9 cellular contexts compared by ENCODE assay signal in the genomic region with DNA sequence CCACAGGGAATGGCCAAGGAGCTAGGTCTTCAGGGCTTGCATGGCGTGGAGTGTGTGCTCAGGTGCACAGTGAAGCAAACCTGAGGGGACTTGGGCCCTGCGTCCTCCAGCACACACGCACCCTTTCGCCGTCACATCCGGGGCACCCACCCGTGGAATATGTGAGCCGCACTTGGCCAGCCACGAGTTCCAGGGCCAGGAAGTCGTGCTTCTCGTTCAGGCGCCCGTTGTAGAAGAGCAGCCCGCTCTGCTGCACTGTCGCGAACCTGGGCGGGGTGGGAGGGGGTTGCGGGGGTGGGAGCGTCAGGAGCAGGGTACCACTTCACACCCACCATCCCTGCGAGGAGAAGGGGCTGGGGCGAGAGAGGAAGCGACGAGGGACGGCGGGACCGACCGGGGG. TPM values are rescaled to one million over a fixed set of nuclear protein-coding genes. Genes with fewer than 3 reads are reported as not detected.
DNase-seq lines count a peak whose midpoint lies in the region; ATAC-seq, FAIRE-seq and TF ChIP-seq lines count a peak whose summit lies in the region.
"Had no signal": no experiment of that assay in that cellular context is flagged by ENCODE, and none has a peak within 500 bp of the region (broad histone marks: within the 10 kb centered on the region; RNA-seq: fewer than 3 reads in every experiment).

No MANE protein-coding gene starts in this region.

- no peaks in the 10 kb centered on the region for H3K27me3 ChIP-seq in GM06990 (replicated peaks; ENCODE audit: control insufficient read depth, insufficient read depth, low read length)

- DNase-seq in GM06990 (ENCODE audit: extremely low read depth, insufficient read length) (peak; percentile 45), fibroblast of mammary gland (ENCODE audit: low read depth) (no peak), kidney (no peak), DMS114 treated with DMSO at 0.1 percent for 48 hours (lab: John Stamatoyannopoulos, UW; ENCODE audit: unreplicated experiment) (no peak)
- DNase-seq in activated CD8-positive, alpha-beta T cell treated with anti-CD3 and anti-CD28 coated beads for 36 hours, result peak; percentile 86
- DNase-seq in stimulated activated CD4-positive, alpha-beta T cell treated with anti-CD3 and anti-CD28 coated beads, Interleukin-12 subunit alpha, Interleukin-12 subunit beta, amount 100 ng/mL, for 48 hours (ENCODE audit: low read depth in 2 of 3, low spot score in 1 of 3), result peak in 2 of 3 donors; percentile 42 to 46

- intact Hi-C loops in activated CD8-positive, alpha-beta T cell treated with anti-CD3 and anti-CD28 coated beads for 36 hours (cut with micrococcal nuclease), result no loop called here
- intact Hi-C loops in kidney (cut with DNase I), result no loop called here

- CTCF ChIA-PET in activated CD8-positive, alpha-beta T cell treated with anti-CD3 and anti-CD28 coated beads for 36 hours (lab: Charles Lee), result interaction anchor here (1.4 to 4.2 kb wide), 3 partner anchors 21 to 220 kb away, joined by 3 to 22 read pairs (median 5); a partner anchor contains a TSS

- peaks cover 21% of the 10 kb centered on the region for H3K36me3 Mint-ChIP-seq in activated CD8-positive, alpha-beta T cell treated with anti-CD3 and anti-CD28 coated beads for 36 hours (ENCODE audit: low read depth)

- no peak for FAIRE-seq in kidney (lab: Jason Lieb, UNC)
- FAIRE-seq: TTC549 had no signal

- H3K9me3 ChIP-seq in kidney (ENCODE audit: control insufficient read depth in 1 of 2, low read length in 2 of 2), result no peaks in the 10 kb centered on the region

- H3K9ac ChIP-seq in kidney (ENCODE audit: low read length in 2 of 2), result no peak overlapping the region

- peaks cover 0 to 8% of the 10 kb centered on the region in 2 donors for H3K4me1 ChIP-seq in kidney (ENCODE audit: control insufficient read depth in 1 of 2, insufficient read depth in 1 of 2, low read depth in 1 of 2, low read length in 2 of 2)

- no peaks in the 10 kb centered on the region for H3K9me3 Mint-ChIP-seq in activated CD8-positive, alpha-beta T cell treated with anti-CD3 and anti-CD28 coated beads for 36 hours

- peak overlapping the region; percentile 93 for H3K27ac Mint-ChIP-seq in activated CD8-positive, alpha-beta T cell treated with anti-CD3 and anti-CD28 coated beads for 36 hours

- H3K4me1 Mint-ChIP-seq in activated CD8-positive, alpha-beta T cell treated with anti-CD3 and anti-CD28 coated beads for 36 hours (ENCODE audit: low read depth), result peaks cover 14% of the 10 kb centered on the region

- peaks cover 9% of the 10 kb centered on the region for H3K27me3 Mint-ChIP-seq in activated CD8-positive, alpha-beta T cell treated with anti-CD3 and anti-CD28 coated beads for 36 hours

- H3K36me3 ChIP-seq in GM06990 (ENCODE audit: control insufficient read depth, insufficient read depth, low read length), result no peaks in the 10 kb centered on the region
- H3K36me3 ChIP-seq in kidney (ENCODE audit: control insufficient read depth in 1 of 2, insufficient read depth in 2 of 2, low read length in 2 of 2), result no peaks in the 10 kb centered on the region

- POLR2A ChIA-PET in activated CD8-positive, alpha-beta T cell treated with anti-CD3 and anti-CD28 coated beads for 36 hours (lab: Charles Lee), result interaction anchor here (0.7 to 3.4 kb wide), 5 partner anchors 8 to 764 kb away, joined by 3 to 25 read pairs (median 5); a partner anchor contains a TSS

- ATAC-seq in activated CD8-positive, alpha-beta T cell treated with anti-CD3 and anti-CD28 coated beads for 36 hours, result peak; percentile 55
- no peak for ATAC-seq in HG03342 (IDR thresholded peaks at IDR 0.05; ENCODE audit: unreplicated experiment)
- ATAC-seq in GM18502 (IDR thresholded peaks at IDR 0.05; ENCODE audit: poor library complexity, unreplicated experiment), result no peak

- peak overlapping the region; percentile 75 for H3K4me3 Mint-ChIP-seq in activated CD8-positive, alpha-beta T cell treated with anti-CD3 and anti-CD28 coated beads for 36 hours

- H3K27ac ChIP-seq in kidney (ENCODE audit: low read depth in 2 of 2, low read length in 2 of 2), result no peak overlapping the region

- TF ChIP-seq CTCF in GM06990 (IDR thresholded peaks at IDR 0.05; ENCODE audit: insufficient read depth, low read length, poor library complexity, severe bottlenecking) (no peak), fibroblast of mammary gland (conservative IDR thresholded peaks at IDR 0.05; ENCODE audit: control insufficient read depth, insufficient read depth, low read depth, low read length) (no peak), kidney (IDR thresholded peaks at IDR 0.05; ENCODE audit: borderline replicate concordance, extremely low read depth, insufficient read depth) (no peak)
- TF ChIP-seq CTCF in activated CD8-positive, alpha-beta T cell treated with anti-CD3 and anti-CD28 coated beads for 36 hours (IDR thresholded peaks at IDR 0.05), result no peak

- H3K4me3 ChIP-seq in GM06990 (replicated peaks; ENCODE audit: low read depth, low read length), result peak overlapping the region; percentile 64
- H3K4me3 ChIP-seq in fibroblast of mammary gland (ENCODE audit: control insufficient read depth, low read depth, low read length), result peak overlapping the region; percentile 9
- peak overlapping the region in 1 of 2 donors; percentile 56 for H3K4me3 ChIP-seq in kidney (ENCODE audit: low read length in 2 of 2)

RNA-seq across cellular contexts. Expression of a gene that starts 7.1 kb away (rescaled TPM):
- total RNA-seq in activated CD8-positive, alpha-beta T cell treated with anti-CD3 and anti-CD28 coated beads for 36 hours, result 10 to 100 TPM; 15.8 to 17.8 TPM
- 2.0 TPM for total RNA-seq in kidney
- polyA plus RNA-seq in kidney (ENCODE audit: insufficient read depth, low read depth, low replicate concordance), result 0.17 TPM

RNA-seq across cellular contexts. Expression of a gene that starts 20.3 kb away (rescaled TPM):
- 10 to 100 TPM; 41.3 to 45.0 TPM for total RNA-seq in activated CD8-positive, alpha-beta T cell treated with anti-CD3 and anti-CD28 coated beads for 36 hours
- total RNA-seq in kidney, result 15.4 TPM
- polyA plus RNA-seq in kidney (ENCODE audit: insufficient read depth, low read depth, low replicate concordance), result 20.6 TPM

RNA-seq across cellular contexts. Expression of a gene that starts 30.1 kb away (rescaled TPM):
- total RNA-seq in activated CD8-positive, alpha-beta T cell treated with anti-CD3 and anti-CD28 coated beads for 36 hours, result 10 to 100 TPM; 69.7 to 73.8 TPM
- total RNA-seq in kidney, result 31.2 TPM
- polyA plus RNA-seq in kidney (ENCODE audit: insufficient read depth, low read depth, low replicate concordance), result 24.0 TPM

RNA-seq across cellular contexts. Expression of a gene that starts 34.0 kb away (rescaled TPM):
- total RNA-seq in activated CD8-positive, alpha-beta T cell treated with anti-CD3 and anti-CD28 coated beads for 36 hours, result under 1 TPM in 1 of 2 experiments, not detected in 1; 0.43 TPM
- not detected for total RNA-seq in kidney
- not detected for polyA plus RNA-seq in kidney (ENCODE audit: insufficient read depth, low read depth, low replicate concordance)

RNA-seq across cellular contexts. Expression of a gene that starts 46.1 kb away (rescaled TPM):
- total RNA-seq in activated CD8-positive, alpha-beta T cell treated with anti-CD3 and anti-CD28 coated beads for 36 hours, result 100 to 1,000 TPM; 240 to 256 TPM
- 207 TPM for total RNA-seq in kidney
- polyA plus RNA-seq in kidney (ENCODE audit: insufficient read depth, low read depth, low replicate concordance), result 584 TPM

Comparison
In these comparisons a context has a peak if more than half of its experiments do, and no peak if none do; other contexts are left out.
1. DNase-seq: peak in GM06990 (single experiment), activated CD8-positive, alpha-beta T cell treated with anti-CD3 and anti-CD28 coated beads for 36 hours (single experiment) and stimulated activated CD4-positive, alpha-beta T cell treated with anti-CD3 and anti-CD28 coated beads, Interleukin-12 subunit alpha, Interleukin-12 subunit beta, amount 100 ng/mL, for 48 hours (2 of 3); none in fibroblast of mammary gland (single experiment), kidney (single experiment) and DMS114 treated with DMSO at 0.1 percent for 48 hours (single experiment).